Comparison of ENCODE assay signal across 19 cellular contexts in genomic region chr12:89180496-89180895, GRCh38.
A peak's percentile ranks its signal among the peaks of the same experiment; 100 is the strongest.
DNase-seq lines count a peak whose midpoint lies in the region; ATAC-seq, FAIRE-seq and TF ChIP-seq lines count a peak whose summit lies in the region.
"Had no signal": no experiment of that assay in that cellular context is flagged by ENCODE, and none has a peak within 500 bp of the region (broad histone marks: within the 10 kb centered on the region; RNA-seq: fewer than 3 reads in every experiment).

No MANE protein-coding gene starts in this region.

- H3K36me3 Mint-ChIP-seq in MCF 10A (ENCODE audit: insufficient read depth, unreplicated experiment), result no peaks in the 10 kb centered on the region
- H3K36me3 Mint-ChIP-seq in CD8-positive, alpha-beta T cell, result no peaks in the 10 kb centered on the region

- TF ChIP-seq POLR2A in breast epithelium (IDR thresholded peaks at IDR 0.05), result no peak
- no peak for TF ChIP-seq POLR2A in K562 (conservative IDR thresholded peaks at IDR 0.05)

- WGBS in K562 (ENCODE audit: insufficient coverage, low coverage, missing lambda C conversion rate), result 0% methylated on average over 2 of the region's 2 CpGs

- DNase-seq in MCF 10A (ENCODE audit: unreplicated experiment) (no peak), breast epithelium (ENCODE audit: low spot score in 2 of 2) (no peak), PC-3 (no peak), K562 (ENCODE audit: extremely low read depth in 1 of 4, low spot score in 3 of 4) (no peak), NCI-H2171 treated with DMSO at 0.1 percent for 48 hours (lab: John Stamatoyannopoulos, UW) (no peak)
- no peak for DNase-seq in stimulated activated naive CD8-positive, alpha-beta T cell treated with anti-CD3 and anti-CD28 coated beads, Interleukin-15, amount 100 ng/mL, for 72 hours
- no peak for DNase-seq in CD8-positive, alpha-beta T cell
- DNase-seq: activated CD4-positive, CD25-positive, alpha-beta regulatory T cell treated with anti-CD3 and anti-CD28 coated beads, Interleukin-2, amount 50 U/mL, for 72 hours; kidney glomerular epithelial cell; NCI-H1694; NCI-H526 treated with DMSO at 0.1 percent for 48 hours; retina; stimulated activated CD4-positive, alpha-beta T cell treated with anti-CD3 and anti-CD28 coated beads, Interleukin-2, amount 100 ng/mL, for 48 hours; stimulated activated naive CD4-positive, alpha-beta T cell had no signal

- in situ Hi-C loops in K562 (cut with MboI), result no loop called here

- H3K27ac ChIP-seq in breast epithelium, result no peak overlapping the region
- no peak overlapping the region for H3K27ac ChIP-seq in PC-3 (ENCODE audit: low read length)
- no peak overlapping the region for H3K27ac ChIP-seq in K562 (ENCODE audit: extremely low read depth, low read depth, low read length)
- H3K27ac ChIP-seq in CD8-positive, alpha-beta T cell (ENCODE audit: low read depth, low read length), result no peak overlapping the region
- H3K27ac ChIP-seq: body of pancreas, KMS-11, transverse colon had no signal

- no peaks in the 10 kb centered on the region for H4K20me1 ChIP-seq in PC-3 (ENCODE audit: low read length)
- no peaks in the 10 kb centered on the region for H4K20me1 ChIP-seq in K562 (replicated peaks; ENCODE audit: control insufficient read depth, insufficient read depth, low read length)

- H3K4me2 ChIP-seq in PC-3 (ENCODE audit: low read length) (peak overlapping the region; percentile 17; the same call in 1 of the 2 replicates), K562 (ENCODE audit: insufficient read depth, low read length) (no peak overlapping the region)
- H3K4me2 ChIP-seq: KMS-11 had no signal

- H3K27me3 Mint-ChIP-seq in MCF 10A (ENCODE audit: insufficient read depth, unreplicated experiment), result no peaks in the 10 kb centered on the region
- H3K27me3 Mint-ChIP-seq in stimulated activated naive CD8-positive, alpha-beta T cell treated with anti-CD3 and anti-CD28 coated beads, Interleukin-15, amount 100 ng/mL, for 72 hours, result no peaks in the 10 kb centered on the region
- no peaks in the 10 kb centered on the region for H3K27me3 Mint-ChIP-seq in CD8-positive, alpha-beta T cell (ENCODE audit: low read depth)

- TF ChIP-seq EP300 in K562 (IDR thresholded peaks at IDR 0.05; ENCODE audit: low read length), result no peak

- CTCF ChIA-PET in MCF 10A (lab: Yijun Ruan, JAX), result interaction anchor here (0.5 to 1.6 kb wide), 11 partner anchors 12 to 282 kb away, joined by 3 to 7 read pairs (median 4); partner anchors contain the start of gene DUSP6
- CTCF ChIA-PET in PC-3 (lab: Charles Lee), result interaction anchor here (0.5 kb wide), 1 partner anchor 1038 kb away, joined by 3 read pairs; the partner anchor contains the start of genes CEP290 and TMTC3
- CTCF ChIA-PET in K562 (lab: Yijun Ruan, JAX; ENCODE audit: low intra/inter-chr PET ratio), result no interaction called here
- CTCF ChIA-PET in CD8-positive, alpha-beta T cell (lab: Charles Lee), result no interaction called here

- no peak overlapping the region for H2AFZ ChIP-seq in PC-3 (ENCODE audit: low read length)
- no peak overlapping the region for H2AFZ ChIP-seq in K562 (ENCODE audit: low read depth, low read length)

- TF ChIP-seq CTCF in MCF 10A (IDR thresholded peaks at IDR 0.05; ENCODE audit: unreplicated experiment), result no peak
- no peak for TF ChIP-seq CTCF in breast epithelium (IDR thresholded peaks at IDR 0.05)
- TF ChIP-seq CTCF in PC-3 (conservative IDR thresholded peaks at IDR 0.05; ENCODE audit: low read depth, low read length), result no peak
- TF ChIP-seq CTCF in K562 (IDR thresholded peaks at IDR 0.05 in 2 of 3, conservative IDR thresholded peaks at IDR 0.05 in 1 of 3; ENCODE audit: insufficient read depth in 2 of 3, low read depth in 1 of 3, low read length in 3 of 3), result no peak
- no peak for TF ChIP-seq CTCF in CD8-positive, alpha-beta T cell (IDR thresholded peaks at IDR 0.05)

- H3K9me3 Mint-ChIP-seq in MCF 10A (ENCODE audit: unreplicated experiment), result no peaks in the 10 kb centered on the region
- peaks cover 0 to 6% of the 10 kb centered on the region in 2 donors for H3K9me3 Mint-ChIP-seq in stimulated activated naive CD8-positive, alpha-beta T cell treated with anti-CD3 and anti-CD28 coated beads, Interleukin-15, amount 100 ng/mL, for 72 hours
- H3K9me3 Mint-ChIP-seq in CD8-positive, alpha-beta T cell, result no peaks in the 10 kb centered on the region

- H3K4me3 ChIP-seq in breast epithelium, result no peak overlapping the region
- H3K4me3 ChIP-seq in PC-3 (ENCODE audit: low read length), result no peak overlapping the region
- no peak overlapping the region for H3K4me3 ChIP-seq in K562
- H3K4me3 ChIP-seq in CD8-positive, alpha-beta T cell (ENCODE audit: low read depth, low read length), result no peak overlapping the region
- H3K4me3 ChIP-seq: body of pancreas, transverse colon had no signal

- H3K9me1 ChIP-seq in K562 (ENCODE audit: control insufficient read depth, insufficient read depth, low read length), result no peaks in the 10 kb centered on the region

- ATAC-seq in PC-3 (no peak), K562 (no peak), HG02970 (IDR thresholded peaks at IDR 0.05; ENCODE audit: low FRiP score, unreplicated experiment) (no peak)
- peak; percentile 64 for ATAC-seq in stimulated activated naive CD8-positive, alpha-beta T cell treated with anti-CD3 and anti-CD28 coated beads, Interleukin-15, amount 100 ng/mL, for 72 hours
- ATAC-seq in CD8-positive, alpha-beta T cell, result no peak
- ATAC-seq: body of pancreas had no signal

- H3K9me3 ChIP-seq in breast epithelium (no peaks in the 10 kb centered on the region), PC-3 (ENCODE audit: low read length) (no peaks in the 10 kb centered on the region), K562 (replicated peaks; ENCODE audit: control insufficient read depth, insufficient read depth, low read depth, low read length) (no peaks in the 10 kb centered on the region)
- H3K9me3 ChIP-seq in CD8-positive, alpha-beta T cell (ENCODE audit: low read length), result no peaks in the 10 kb centered on the region
- H3K9me3 ChIP-seq: body of pancreas, transverse colon had no signal

- H3K79me2 ChIP-seq in PC-3 (ENCODE audit: low read length) (no peaks in the 10 kb centered on the region), K562 (ENCODE audit: control insufficient read depth, insufficient read depth, low read length) (no peaks in the 10 kb centered on the region)

- POLR2A ChIA-PET in MCF 10A (lab: Yijun Ruan, JAX) (interaction anchor here (0.6 to 4.8 kb wide), 16 partner anchors 12 to 281 kb away, joined by 3 to 155 read pairs (median 4); partner anchors contain the start of gene DUSP6), PC-3 (lab: Charles Lee; ENCODE audit: unreplicated experiment) (no interaction called here), K562 (lab: Yijun Ruan, JAX) (interaction anchor here (1.0 kb wide), 1 partner anchor 37 kb away, joined by 3 read pairs; no protein-coding TSS in a partner anchor)
- POLR2A ChIA-PET in CD8-positive, alpha-beta T cell (lab: Charles Lee), result no interaction called here

- H3K9ac ChIP-seq in PC-3 (ENCODE audit: low read length), result no peak overlapping the region
- H3K9ac ChIP-seq in K562 (ENCODE audit: insufficient read depth in 1 of 2, low read depth in 2 of 2, low read length in 2 of 2), result no peak overlapping the region
- H3K9ac ChIP-seq: KMS-11 had no signal

- H3F3A ChIP-seq in PC-3 (ENCODE audit: low read length, unreplicated experiment), result no peaks in the 10 kb centered on the region

- H3K27me3 ChIP-seq in breast epithelium, result no peaks in the 10 kb centered on the region
- no peaks in the 10 kb centered on the region for H3K27me3 ChIP-seq in PC-3 (ENCODE audit: low read length)
- no peaks in the 10 kb centered on the region for H3K27me3 ChIP-seq in K562 (ENCODE audit: control insufficient read depth in 2 of 2, insufficient read depth in 2 of 2, low read length in 2 of 2)
- H3K27me3 ChIP-seq in CD8-positive, alpha-beta T cell (ENCODE audit: insufficient read depth, low read length), result no peaks in the 10 kb centered on the region
- H3K27me3 ChIP-seq: body of pancreas, transverse colon had no signal

- peak overlapping the region; percentile 64 for H3K4me3 Mint-ChIP-seq in MCF 10A (ENCODE audit: unreplicated experiment)
- H3K4me3 Mint-ChIP-seq in stimulated activated naive CD8-positive, alpha-beta T cell treated with anti-CD3 and anti-CD28 coated beads, Interleukin-15, amount 100 ng/mL, for 72 hours, result peak overlapping the region in 1 of 2 donors; percentile 21
- no peak overlapping the region for H3K4me3 Mint-ChIP-seq in CD8-positive, alpha-beta T cell

- FAIRE-seq in K562 (lab: Jason Lieb, UNC), result no peak

- H3K9me2 ChIP-seq in PC-3 (replicated peaks; ENCODE audit: low read length), result no peaks in the 10 kb centered on the region; the same call in 1 of the 2 replicates

- intact Hi-C loops in MCF 10A (cut with micrococcal nuclease), result loop anchor here (1.0 to 2.0 kb wide), 5 partner anchors 18 to 281 kb away; partner anchors contain the start of gene DUSP6
- intact Hi-C loops in breast epithelium (cut with DNase I; ENCODE audit: low total_unique reads), result no loop called here
- intact Hi-C loops in PC-3 (cut with micrococcal nuclease), result loop anchor here (2.0 kb wide), 2 partner anchors 14 to 22 kb away; no protein-coding TSS in a partner anchor
- intact Hi-C loops in K562 (cut with micrococcal nuclease), result no loop called here
- intact Hi-C loops in CD8-positive, alpha-beta T cell (cut with DNase I, micrococcal nuclease), result no loop called here

- no peak for TF ChIP-seq RAD21 in K562 (CRISPR knock-in tag; conservative IDR thresholded peaks at IDR 0.05 in 1 of 2, IDR thresholded peaks at IDR 0.05 in 1 of 2)

- H3K4me1 ChIP-seq in breast epithelium (peaks cover 0 to 5% of the 10 kb centered on the region in 2 donors), PC-3 (ENCODE audit: insufficient read depth, low read length) (peaks cover 42% of the 10 kb centered on the region), K562 (replicated peaks in 1 of 2; ENCODE audit: control insufficient read depth in 2 of 2, insufficient read depth in 2 of 2, low read length in 2 of 2) (no peaks in the 10 kb centered on the region; a peak in 1 of 5 replicates)
- no peaks in the 10 kb centered on the region for H3K4me1 ChIP-seq in CD8-positive, alpha-beta T cell (ENCODE audit: insufficient read depth, low read length)
- H3K4me1 ChIP-seq: body of pancreas had no signal

- BruUV-seq in MCF 10A (replicated peaks; lab: Mats Ljungman, UMichigan) (no TSS peak), PC-3 (replicated peaks; lab: Mats Ljungman, UMichigan) (no TSS peak), K562 (replicated peaks; lab: Mats Ljungman, UMichigan) (no TSS peak)

- H3K36me3 ChIP-seq in breast epithelium, result no peaks in the 10 kb centered on the region
- H3K36me3 ChIP-seq in PC-3 (ENCODE audit: low read depth, low read length), result no peaks in the 10 kb centered on the region
- H3K36me3 ChIP-seq in K562 (ENCODE audit: control insufficient read depth, insufficient read depth, low read length), result no peaks in the 10 kb centered on the region
- H3K36me3 ChIP-seq in CD8-positive, alpha-beta T cell (ENCODE audit: insufficient read depth, low read length), result no peaks in the 10 kb centered on the region
- H3K36me3 ChIP-seq: transverse colon had no signal

- peak overlapping the region; percentile 78 for H3K27ac Mint-ChIP-seq in MCF 10A (ENCODE audit: low read depth, unreplicated experiment)
- H3K27ac Mint-ChIP-seq in stimulated activated naive CD8-positive, alpha-beta T cell treated with anti-CD3 and anti-CD28 coated beads, Interleukin-15, amount 100 ng/mL, for 72 hours, result peak overlapping the region in 1 of 2 donors; percentile 37
- H3K27ac Mint-ChIP-seq in CD8-positive, alpha-beta T cell, result no peak overlapping the region
- H3K27ac Mint-ChIP-seq: activated naive CD8-positive, alpha-beta T cell had no signal

- H3K4me1 Mint-ChIP-seq in MCF 10A (ENCODE audit: insufficient read depth, unreplicated experiment), result peaks cover 41% of the 10 kb centered on the region
- peaks cover 31% of the 10 kb centered on the region for H3K4me1 Mint-ChIP-seq in stimulated activated naive CD8-positive, alpha-beta T cell treated with anti-CD3 and anti-CD28 coated beads, Interleukin-15, amount 100 ng/mL, for 72 hours
- no peaks in the 10 kb centered on the region for H3K4me1 Mint-ChIP-seq in CD8-positive, alpha-beta T cell (ENCODE audit: low read depth)

Comparison
In these comparisons a context has a peak if more than half of its experiments do, and no peak if none do; other contexts are left out.
1. intact Hi-C loops: an anchor here in MCF 10A (1.0 to 2.0 kb wide) and PC-3 (2.0 kb wide); none called in breast epithelium, K562 and CD8-positive, alpha-beta T cell.
2. CTCF ChIA-PET loops: an anchor here in MCF 10A (0.5 to 1.6 kb wide) and PC-3 (0.5 kb wide); none called in K562 and CD8-positive, alpha-beta T cell.
3. POLR2A ChIA-PET loops: an anchor here in MCF 10A (0.6 to 4.8 kb wide) and K562 (1.0 kb wide); none called in PC-3 and CD8-positive, alpha-beta T cell.